ENCODE assay signal across 30 cellular contexts in genomic region chr18:50506362-50506761, GRCh38. TPM values are rescaled to one million over a fixed set of nuclear protein-coding genes. Genes with fewer than 3 reads are reported as not detected.
"Had no signal": no experiment of that assay in that cellular context is flagged by ENCODE, and none has a peak within 500 bp of the region (broad histone marks: within the 10 kb centered on the region; RNA-seq: fewer than 3 reads in every experiment).

No MANE protein-coding gene starts in this region.

- H3K4me1 ChIP-seq: adrenal gland, ascending aorta, body of pancreas, breast epithelium had no signal

- ATAC-seq: activated naive CD4-positive, alpha-beta T cell treated with anti-CD3 and anti-CD28 coated beads, Interleukin-2, amount 50 U/mL, for 72 hours; activated naive CD8-positive, alpha-beta T cell treated with anti-CD3 and anti-CD28 coated beads, Interleukin-2, amount 50 U/mL, for 24 hours; activated T-cell treated with anti-CD3 and anti-CD28 coated beads, Interleukin-2, amount 50 U/mL, for 4 hours; activated T-cell treated with anti-CD3 and anti-CD28 coated beads, Interleukin-2, amount 50 U/mL, for 72 hours; activated T-helper 17 cell treated with anti-CD3 and anti-CD28 coated beads, Interleukin-2, amount 50 U/mL, for 72 hours; body of pancreas had no signal

- H3K27ac ChIP-seq: adrenal gland, ascending aorta, body of pancreas, brain microvascular endothelial cell, breast epithelium, cardiac muscle cell had no signal

- H3K4me3 ChIP-seq: adrenal gland, ascending aorta, body of pancreas, breast epithelium, cardiac muscle cell had no signal

- FAIRE-seq: astrocyte had no signal

- DNase-seq: activated effector memory CD4-positive, alpha-beta T cell treated with anti-CD3 and anti-CD28 coated beads, Interleukin-2, amount 50 U/mL, for 16 hours; activated effector memory CD4-positive, alpha-beta T cell treated with Interleukin-2 at 50 U/mL for 16 hours; activated gamma-delta T cell; activated gamma-delta T cell treated with Interleukin-2 at 50 U/mL for 16 hours; activated naive CD4-positive, alpha-beta T cell; activated naive CD4-positive, alpha-beta T cell treated with anti-CD3 and anti-CD28 coated beads, Interleukin-2, amount 10 ng/mL, durations not matched to agents 7 days and 5 days; activated naive CD4-positive, alpha-beta T cell treated with anti-CD3 and anti-CD28 coated beads, Interleukin-2, amount 50 U/mL, for 16 hours; activated naive CD4-positive, alpha-beta T cell treated with Interleukin-2 at 50 U/mL for 16 hours; activated naive CD8-positive, alpha-beta T cell treated with anti-CD3 and anti-CD28 coated beads for 36 hours; activated naive CD8-positive, alpha-beta T cell treated with anti-CD3 and anti-CD28 coated beads, Interleukin-2, amount 10 ng/mL, durations not matched to agents 7 days and 5 days; activated naive CD8-positive, alpha-beta T cell treated with anti-CD3 and anti-CD28 coated beads, Interleukin-2, amount 50 U/mL, for 24 hours; activated T-cell treated with anti-CD3 and anti-CD28 coated beads, Interleukin-2, amount 50 U/mL, for 1 hour; activated T-cell treated with anti-CD3 and anti-CD28 coated beads, Interleukin-2, amount 50 U/mL, for 24 hours; activated T-cell treated with anti-CD3 and anti-CD28 coated beads, Interleukin-2, amount 50 U/mL, for 4 hours; activated T-cell treated with anti-CD3 and anti-CD28 coated beads, Interleukin-2, amount 50 U/mL, for 72 hours; amniotic stem cell; central memory CD4-positive, alpha-beta T cell had no signal

- H3K27me3 ChIP-seq: adrenal gland, ascending aorta, body of pancreas, brain microvascular endothelial cell, breast epithelium, cardiac muscle cell had no signal

- H3K9me3 ChIP-seq: ascending aorta, body of pancreas, breast epithelium had no signal

- H3K36me3 ChIP-seq: adrenal gland, ascending aorta, brain microvascular endothelial cell, breast epithelium, cardiac muscle cell had no signal

RNA-seq across cellular contexts. Expression of gene MAPK4, which starts 53.5 kb away (rescaled TPM):
- total RNA-seq: activated naive CD4-positive, alpha-beta T cell treated with anti-CD3 and anti-CD28 coated beads for 36 hours; activated naive CD4-positive, alpha-beta T cell treated with anti-CD3 and anti-CD28 coated beads, Interleukin-2, amount 50 U/mL, for 72 hours; activated naive CD8-positive, alpha-beta T cell treated with anti-CD3 and anti-CD28 coated beads for 36 hours; activated naive CD8-positive, alpha-beta T cell treated with anti-CD3 and anti-CD28 coated beads, Interleukin-2, amount 10 ng/mL, durations not matched to agents 7 days and 5 days; activated T-cell treated with anti-CD3 and anti-CD28 coated beads, Interleukin-2, amount 50 U/mL, for 4 hours; activated T-cell treated with anti-CD3 and anti-CD28 coated beads, Interleukin-2, amount 50 U/mL, for 72 hours; activated T-helper 1 cell treated with anti-CD3 and anti-CD28 coated beads, Interleukin-12 subunit alpha, Interleukin-12 subunit beta, Interleukin-2, Interleukin-4 antibody, amounts not matched to agents 30 ng/mL and 10 ng/mL and 1 ng/mL, durations not matched to agents 14 hours and 24 hours and 36 hours; activated T-helper 17 cell treated with anti-CD3 and anti-CD28 coated beads, Interleukin-2, amount 50 U/mL, for 72 hours; activated T-helper 2 cell treated with anti-CD3 and anti-CD28 coated beads, Interferon-gamma antibody, Interleukin-2, Interleukin-4, amounts not matched to agents 10 μg/mL and 5 μg/mL and 100 μg/mL, durations not matched to agents 14 hours and 24 hours and 36 hours; bronchial epithelial cell had no signal
